8 cellular contexts compared by ENCODE assay signal in genomic region chr19:40778045-40778864, GRCh38. TPM values are rescaled to one million over a fixed set of nuclear protein-coding genes. Genes with fewer than 3 reads are reported as not detected.
A peak's percentile ranks its signal among the peaks of the same experiment; 100 is the strongest.
DNase-seq lines count a peak whose midpoint lies in the region; ATAC-seq and TF ChIP-seq lines count a peak whose summit lies in the region.

A gene with protein sequence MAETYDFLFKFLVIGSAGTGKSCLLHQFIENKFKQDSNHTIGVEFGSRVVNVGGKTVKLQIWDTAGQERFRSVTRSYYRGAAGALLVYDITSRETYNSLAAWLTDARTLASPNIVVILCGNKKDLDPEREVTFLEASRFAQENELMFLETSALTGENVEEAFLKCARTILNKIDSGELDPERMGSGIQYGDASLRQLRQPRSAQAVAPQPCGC (plus strand): TSS chr19:40778247. CDS start chr19:40778376, 129 bp downstream.

- H3K4me1 Mint-ChIP-seq in activated T-helper 2 cell treated with anti-CD3 and anti-CD28 coated beads, Interferon-gamma antibody, Interleukin-2, Interleukin-4, amounts not matched to agents 10 μg/mL and 5 μg/mL and 100 μg/mL, durations not matched to agents 14 hours and 24 hours and 36 hours (ENCODE audit: low read depth), result peaks cover 36% of the 10 kb centered on the region
- peaks cover 37 to 51% of the 10 kb centered on the region in 2 donors for H3K4me1 Mint-ChIP-seq in natural killer cell

- peak within 1 kb of the TSS; percentile 44 for H3K4me3 ChIP-seq in RWPE2 (ENCODE audit: severe bottlenecking)
- H3K4me3 ChIP-seq in fibroblast of mammary gland (ENCODE audit: control insufficient read depth, low read depth, low read length), result peak within 1 kb of the TSS; percentile 67

- intact Hi-C loops in activated T-helper 2 cell treated with anti-CD3 and anti-CD28 coated beads, Interferon-gamma antibody, Interleukin-2, Interleukin-4, amounts not matched to agents 10 μg/mL and 5 μg/mL and 100 μg/mL, durations not matched to agents 14 hours and 24 hours and 36 hours (cut with micrococcal nuclease), result loop anchor here (1.0 kb wide), 2 partner anchors 20 to 28 kb away; partner anchors contain the start of gene ACTMAP
- intact Hi-C loops in natural killer cell (cut with micrococcal nuclease), result loop anchor here (1.0 to 10.0 kb wide), 5 partner anchors 28 to 313 kb away; partner anchors contain the start of genes ACTMAP, BLVRB, COQ8B and SPTBN4

- H3K27ac ChIP-seq in RWPE2 (ENCODE audit: poor library complexity, severe bottlenecking), result peak within 1 kb of the TSS; percentile 88

- peak within 1 kb of the TSS; percentile 96 for H3K27ac Mint-ChIP-seq in activated T-helper 2 cell treated with anti-CD3 and anti-CD28 coated beads, Interferon-gamma antibody, Interleukin-2, Interleukin-4, amounts not matched to agents 10 μg/mL and 5 μg/mL and 100 μg/mL, durations not matched to agents 14 hours and 24 hours and 36 hours
- peak within 1 kb of the TSS; percentile 95 to 96 for H3K27ac Mint-ChIP-seq in natural killer cell

- peaks cover 22% of the 10 kb centered on the region for H3K36me3 Mint-ChIP-seq in activated T-helper 2 cell treated with anti-CD3 and anti-CD28 coated beads, Interferon-gamma antibody, Interleukin-2, Interleukin-4, amounts not matched to agents 10 μg/mL and 5 μg/mL and 100 μg/mL, durations not matched to agents 14 hours and 24 hours and 36 hours (ENCODE audit: low read depth)
- no peaks in the 10 kb centered on the region for H3K36me3 Mint-ChIP-seq in natural killer cell

- H3K4me1 ChIP-seq in RWPE2 (ENCODE audit: insufficient read depth, poor library complexity, severe bottlenecking), result no peaks in the 10 kb centered on the region

- H3K27me3 Mint-ChIP-seq in activated T-helper 2 cell treated with anti-CD3 and anti-CD28 coated beads, Interferon-gamma antibody, Interleukin-2, Interleukin-4, amounts not matched to agents 10 μg/mL and 5 μg/mL and 100 μg/mL, durations not matched to agents 14 hours and 24 hours and 36 hours (ENCODE audit: low read depth), result no peaks in the 10 kb centered on the region
- no peaks in the 10 kb centered on the region for H3K27me3 Mint-ChIP-seq in natural killer cell (ENCODE audit: low read depth in 2 of 2)

- H3K4me3 Mint-ChIP-seq in activated T-helper 2 cell treated with anti-CD3 and anti-CD28 coated beads, Interferon-gamma antibody, Interleukin-2, Interleukin-4, amounts not matched to agents 10 μg/mL and 5 μg/mL and 100 μg/mL, durations not matched to agents 14 hours and 24 hours and 36 hours (ENCODE audit: low read depth), result peak within 1 kb of the TSS; percentile 96
- H3K4me3 Mint-ChIP-seq in natural killer cell, result peak within 1 kb of the TSS; percentile 97

- no peaks in the 10 kb centered on the region for H3K9me3 ChIP-seq in RWPE2 (ENCODE audit: severe bottlenecking)

- ATAC-seq in RWPE2 (ENCODE audit: low read depth) (peak; percentile 85), natural killer cell (peak; percentile 80 to 93 (median 82))

- H3K9me3 Mint-ChIP-seq in activated T-helper 2 cell treated with anti-CD3 and anti-CD28 coated beads, Interferon-gamma antibody, Interleukin-2, Interleukin-4, amounts not matched to agents 10 μg/mL and 5 μg/mL and 100 μg/mL, durations not matched to agents 14 hours and 24 hours and 36 hours, result no peaks in the 10 kb centered on the region
- no peaks in the 10 kb centered on the region for H3K9me3 Mint-ChIP-seq in natural killer cell

- TF ChIP-seq CTCF in RWPE2 (IDR thresholded peaks at IDR 0.05; ENCODE audit: poor library complexity, severe bottlenecking) (no peak), fibroblast of mammary gland (conservative IDR thresholded peaks at IDR 0.05; ENCODE audit: control insufficient read depth, insufficient read depth, low read depth, low read length) (no peak), natural killer cell (IDR thresholded peaks at IDR 0.05) (no peak)

- DNase-seq in EH (ENCODE audit: low read depth) (peak; percentile 100), H4 (ENCODE audit: low spot score) (peak; percentile 99), LoVo (ENCODE audit: low spot score) (peak; percentile 99), RWPE2 (ENCODE audit: low spot score) (peak; percentile 100), fibroblast of mammary gland (ENCODE audit: low read depth) (peak; percentile 99), natural killer cell (peak; percentile 100)
- peak; percentile 100 for DNase-seq in activated T-helper 2 cell treated with anti-CD3 and anti-CD28 coated beads, Interferon-gamma antibody, Interleukin-2, Interleukin-4, amounts not matched to agents 10 μg/mL and 5 μg/mL and 100 μg/mL, durations not matched to agents 14 hours and 24 hours and 36 hours (ENCODE audit: low spot score)
- DNase-seq in stimulated activated naive CD4-positive, alpha-beta T cell treated with Interleukin-2 at 50 U/mL for 16 hours (lab: John Stamatoyannopoulos, UW), result peak; percentile 100

- H3K27me3 ChIP-seq in RWPE2 (ENCODE audit: insufficient read depth, poor library complexity, severe bottlenecking), result no peaks in the 10 kb centered on the region

- H3K36me3 ChIP-seq in RWPE2 (ENCODE audit: low read depth), result no peaks in the 10 kb centered on the region

RNA-seq across cellular contexts. Expression of the gene that starts here (rescaled TPM):
- total RNA-seq in H4 (2014; rRNA removed; shearing (Covaris generic)), result 15.9 and 18.8 TPM in 2 replicates
- total RNA-seq in activated T-helper 2 cell treated with anti-CD3 and anti-CD28 coated beads, Interferon-gamma antibody, Interleukin-2, Interleukin-4, amounts not matched to agents 10 μg/mL and 5 μg/mL and 100 μg/mL, durations not matched to agents 14 hours and 24 hours and 36 hours, result 50.1 and 50.4 TPM in 2 replicates
- total RNA-seq in natural killer cell, result 10 to 100 TPM; 97.8 to 99.8 (median 98.6) TPM

Comparison
In these comparisons a context has a peak if more than half of its experiments do, and no peak if none do; other contexts are left out.
1. Peak in every context shown above with its lines: DNase-seq, ATAC-seq, H3K4me3 ChIP-seq and H3K27ac ChIP-seq.